1 cellular context compared by ENCODE assay signal in genomic region chr12:1246637-1247036, GRCh38.
TF ChIP-seq lines count a peak whose summit lies in the region.

No MANE protein-coding gene starts in this region.

TF ChIP-seq in WTC11, 78 proteins besides CTCF, POLR2A, EP300 and RAD21 (continued from another document):
- no peak for TF ChIP-seq PRDM15 (CRISPR knock-in tag; IDR thresholded peaks at IDR 0.05)
- TF ChIP-seq RELA (CRISPR knock-in tag; IDR thresholded peaks at IDR 0.05; ENCODE audit: borderline replicate concordance): no peak
- TF ChIP-seq ZNF671 (CRISPR knock-in tag; IDR thresholded peaks at IDR 0.05): no peak
- no peak for TF ChIP-seq HMGA2 (CRISPR knock-in tag; IDR thresholded peaks at IDR 0.05)
- TF ChIP-seq SMAD4 (CRISPR knock-in tag; IDR thresholded peaks at IDR 0.05): no peak
- no peak for TF ChIP-seq ETV6 (CRISPR knock-in tag; IDR thresholded peaks at IDR 0.05)
- no peak for TF ChIP-seq ATF3 (CRISPR knock-in tag; conservative IDR thresholded peaks at IDR 0.05)
- TF ChIP-seq OVOL2 (CRISPR knock-in tag; IDR thresholded peaks at IDR 0.05; ENCODE audit: borderline replicate concordance): no peak
